1 cellular context compared by ENCODE assay signal in the genomic region with DNA sequence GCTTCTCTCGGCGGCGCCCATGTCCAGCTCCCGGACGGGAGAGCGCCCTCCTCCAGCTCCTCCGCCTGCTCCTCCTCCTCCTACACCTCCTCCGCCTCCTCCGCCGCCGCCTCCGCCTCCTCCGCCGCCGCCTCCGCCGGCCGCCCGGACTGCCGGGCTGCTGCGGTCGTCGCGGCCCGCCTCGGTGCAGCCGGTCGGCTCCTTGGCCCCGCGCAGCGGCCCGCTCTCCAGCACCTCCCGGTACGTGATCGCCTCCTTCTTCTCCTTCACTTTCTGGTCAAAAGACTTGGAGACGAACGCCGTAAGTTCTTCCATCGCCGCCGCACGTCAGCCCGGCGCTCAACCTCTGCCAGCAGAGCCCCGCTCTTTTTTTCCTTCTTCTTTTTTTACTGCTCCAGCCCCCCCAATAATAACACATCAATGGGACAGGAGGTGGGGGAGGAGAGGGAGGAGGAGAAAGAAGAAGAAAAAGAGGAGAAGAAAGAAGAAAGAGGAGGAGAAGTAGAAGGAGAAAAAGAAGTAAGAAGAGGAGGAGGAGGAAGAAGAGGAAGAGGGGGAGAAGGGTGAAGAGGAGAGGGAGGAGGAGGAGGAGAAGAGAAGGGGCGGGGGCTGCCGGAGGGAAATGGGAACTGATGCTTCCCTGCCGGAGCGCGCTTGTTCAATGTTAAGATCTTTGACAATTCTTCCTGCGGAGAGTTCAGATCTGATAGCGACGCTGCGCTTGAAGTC.
TF ChIP-seq lines count a peak whose summit lies in the region.

A gene (minus strand): TSS at position 711 of the 729 bp plus-strand sequence. CDS start 396 bp downstream, at position 315.

TF ChIP-seq in K562, 482 proteins besides CTCF, POLR2A, EP300 and RAD21 (continued from another document and continues in another):
- no peak for TF ChIP-seq RBM39 (optimal IDR thresholded peaks at IDR 0.05; ENCODE audit: low read depth, low read length)
- TF ChIP-seq TAL1 (IDR thresholded peaks at IDR 0.05), result 0 out of 2 replicates have a peak, but pooled peaks have one; percentile 4
- TF ChIP-seq PYGO2 (tag; IDR thresholded peaks at IDR 0.05), result no peak
- no peak for TF ChIP-seq ZNF584 (CRISPR knock-in tag; IDR thresholded peaks at IDR 0.05; ENCODE audit: low read depth)
- TF ChIP-seq, protein P1, sequence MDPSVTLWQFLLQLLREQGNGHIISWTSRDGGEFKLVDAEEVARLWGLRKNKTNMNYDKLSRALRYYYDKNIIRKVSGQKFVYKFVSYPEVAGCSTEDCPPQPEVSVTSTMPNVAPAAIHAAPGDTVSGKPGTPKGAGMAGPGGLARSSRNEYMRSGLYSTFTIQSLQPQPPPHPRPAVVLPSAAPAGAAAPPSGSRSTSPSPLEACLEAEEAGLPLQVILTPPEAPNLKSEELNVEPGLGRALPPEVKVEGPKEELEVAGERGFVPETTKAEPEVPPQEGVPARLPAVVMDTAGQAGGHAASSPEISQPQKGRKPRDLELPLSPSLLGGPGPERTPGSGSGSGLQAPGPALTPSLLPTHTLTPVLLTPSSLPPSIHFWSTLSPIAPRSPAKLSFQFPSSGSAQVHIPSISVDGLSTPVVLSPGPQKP (CRISPR knock-in tag; IDR thresholded peaks at IDR 0.05), result no peak
- TF ChIP-seq ZNF212 (CRISPR knock-in tag; IDR thresholded peaks at IDR 0.05), result no peak
- TF ChIP-seq MCM5 (IDR thresholded peaks at IDR 0.05; ENCODE audit: low read depth), result no peak
- no peak for TF ChIP-seq KLF10 (CRISPR knock-in tag; IDR thresholded peaks at IDR 0.05)
- TF ChIP-seq ZNF165 (CRISPR knock-in tag; IDR thresholded peaks at IDR 0.05; ENCODE audit: borderline replicate concordance), result no peak
- TF ChIP-seq, protein P2, sequence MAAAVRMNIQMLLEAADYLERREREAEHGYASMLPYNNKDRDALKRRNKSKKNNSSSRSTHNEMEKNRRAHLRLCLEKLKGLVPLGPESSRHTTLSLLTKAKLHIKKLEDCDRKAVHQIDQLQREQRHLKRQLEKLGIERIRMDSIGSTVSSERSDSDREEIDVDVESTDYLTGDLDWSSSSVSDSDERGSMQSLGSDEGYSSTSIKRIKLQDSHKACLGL (CRISPR knock-in tag; IDR thresholded peaks at IDR 0.05; ENCODE audit: borderline replicate concordance, poor library complexity, severe bottlenecking), result no peak
- TF ChIP-seq ILF3 (IDR thresholded peaks at IDR 0.05; ENCODE audit: borderline replicate concordance), result no peak
- TF ChIP-seq, protein P3, sequence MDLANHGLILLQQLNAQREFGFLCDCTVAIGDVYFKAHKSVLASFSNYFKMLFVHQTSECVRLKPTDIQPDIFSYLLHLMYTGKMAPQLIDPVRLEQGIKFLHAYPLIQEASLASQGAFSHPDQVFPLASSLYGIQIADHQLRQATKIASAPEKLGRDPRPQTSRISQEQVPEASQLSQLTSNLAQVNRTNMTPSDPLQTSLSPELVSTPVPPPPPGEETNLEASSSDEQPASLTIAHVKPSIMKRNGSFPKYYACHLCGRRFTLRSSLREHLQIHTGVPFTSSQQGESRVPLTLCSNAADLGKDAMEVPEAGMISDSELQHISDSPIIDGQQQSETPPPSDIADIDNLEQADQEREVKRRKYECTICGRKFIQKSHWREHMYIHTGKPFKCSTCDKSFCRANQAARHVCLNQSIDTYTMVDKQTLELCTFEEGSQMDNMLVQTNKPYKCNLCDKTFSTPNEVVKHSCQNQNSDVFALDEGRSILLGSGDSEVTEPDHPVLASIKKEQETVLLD (IDR thresholded peaks at IDR 0.05), result peak; percentile 56; the same call in 1 of the 2 replicates
- peak; percentile 70; the same call in 1 of the 2 replicates for TF ChIP-seq BCOR (IDR thresholded peaks at IDR 0.05)
- TF ChIP-seq MTA1 (IDR thresholded peaks at IDR 0.05; ENCODE audit: borderline replicate concordance), result no peak; the same call in none of the 2 replicates
- TF ChIP-seq PHB2 (IDR thresholded peaks at IDR 0.05; ENCODE audit: low read depth), result 0 out of 2 replicates have a peak, but pooled peaks have one; percentile 13
- TF ChIP-seq, protein P4, sequence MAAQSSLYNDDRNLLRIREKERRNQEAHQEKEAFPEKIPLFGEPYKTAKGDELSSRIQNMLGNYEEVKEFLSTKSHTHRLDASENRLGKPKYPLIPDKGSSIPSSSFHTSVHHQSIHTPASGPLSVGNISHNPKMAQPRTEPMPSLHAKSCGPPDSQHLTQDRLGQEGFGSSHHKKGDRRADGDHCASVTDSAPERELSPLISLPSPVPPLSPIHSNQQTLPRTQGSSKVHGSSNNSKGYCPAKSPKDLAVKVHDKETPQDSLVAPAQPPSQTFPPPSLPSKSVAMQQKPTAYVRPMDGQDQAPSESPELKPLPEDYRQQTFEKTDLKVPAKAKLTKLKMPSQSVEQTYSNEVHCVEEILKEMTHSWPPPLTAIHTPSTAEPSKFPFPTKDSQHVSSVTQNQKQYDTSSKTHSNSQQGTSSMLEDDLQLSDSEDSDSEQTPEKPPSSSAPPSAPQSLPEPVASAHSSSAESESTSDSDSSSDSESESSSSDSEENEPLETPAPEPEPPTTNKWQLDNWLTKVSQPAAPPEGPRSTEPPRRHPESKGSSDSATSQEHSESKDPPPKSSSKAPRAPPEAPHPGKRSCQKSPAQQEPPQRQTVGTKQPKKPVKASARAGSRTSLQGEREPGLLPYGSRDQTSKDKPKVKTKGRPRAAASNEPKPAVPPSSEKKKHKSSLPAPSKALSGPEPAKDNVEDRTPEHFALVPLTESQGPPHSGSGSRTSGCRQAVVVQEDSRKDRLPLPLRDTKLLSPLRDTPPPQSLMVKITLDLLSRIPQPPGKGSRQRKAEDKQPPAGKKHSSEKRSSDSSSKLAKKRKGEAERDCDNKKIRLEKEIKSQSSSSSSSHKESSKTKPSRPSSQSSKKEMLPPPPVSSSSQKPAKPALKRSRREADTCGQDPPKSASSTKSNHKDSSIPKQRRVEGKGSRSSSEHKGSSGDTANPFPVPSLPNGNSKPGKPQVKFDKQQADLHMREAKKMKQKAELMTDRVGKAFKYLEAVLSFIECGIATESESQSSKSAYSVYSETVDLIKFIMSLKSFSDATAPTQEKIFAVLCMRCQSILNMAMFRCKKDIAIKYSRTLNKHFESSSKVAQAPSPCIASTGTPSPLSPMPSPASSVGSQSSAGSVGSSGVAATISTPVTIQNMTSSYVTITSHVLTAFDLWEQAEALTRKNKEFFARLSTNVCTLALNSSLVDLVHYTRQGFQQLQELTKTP (IDR thresholded peaks at IDR 0.05; ENCODE audit: low read depth in 1 of 2, partially characterized antibody in 2 of 2), result peak in 1 of 2 experiments; percentile 22
- TF ChIP-seq SAP30 (IDR thresholded peaks at IDR 0.05; ENCODE audit: borderline replicate concordance, insufficient read depth, low read depth, low read length, poor library complexity, severe bottlenecking), result no peak
- TF ChIP-seq OTX1 (CRISPR knock-in tag; IDR thresholded peaks at IDR 0.05), result peak; percentile 87
- TF ChIP-seq ZBTB17 (CRISPR knock-in tag; IDR thresholded peaks at IDR 0.05), result peak; percentile 51; the same call in 1 of the 2 replicates
- TF ChIP-seq, protein P5, sequence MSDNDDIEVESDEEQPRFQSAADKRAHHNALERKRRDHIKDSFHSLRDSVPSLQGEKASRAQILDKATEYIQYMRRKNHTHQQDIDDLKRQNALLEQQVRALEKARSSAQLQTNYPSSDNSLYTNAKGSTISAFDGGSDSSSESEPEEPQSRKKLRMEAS (CRISPR knock-in tag; IDR thresholded peaks at IDR 0.05), result no peak
- TF ChIP-seq, protein P6, sequence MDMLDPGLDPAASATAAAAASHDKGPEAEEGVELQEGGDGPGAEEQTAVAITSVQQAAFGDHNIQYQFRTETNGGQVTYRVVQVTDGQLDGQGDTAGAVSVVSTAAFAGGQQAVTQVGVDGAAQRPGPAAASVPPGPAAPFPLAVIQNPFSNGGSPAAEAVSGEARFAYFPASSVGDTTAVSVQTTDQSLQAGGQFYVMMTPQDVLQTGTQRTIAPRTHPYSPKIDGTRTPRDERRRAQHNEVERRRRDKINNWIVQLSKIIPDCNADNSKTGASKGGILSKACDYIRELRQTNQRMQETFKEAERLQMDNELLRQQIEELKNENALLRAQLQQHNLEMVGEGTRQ (CRISPR knock-in tag; IDR thresholded peaks at IDR 0.05), result no peak
- TF ChIP-seq, protein P7, sequence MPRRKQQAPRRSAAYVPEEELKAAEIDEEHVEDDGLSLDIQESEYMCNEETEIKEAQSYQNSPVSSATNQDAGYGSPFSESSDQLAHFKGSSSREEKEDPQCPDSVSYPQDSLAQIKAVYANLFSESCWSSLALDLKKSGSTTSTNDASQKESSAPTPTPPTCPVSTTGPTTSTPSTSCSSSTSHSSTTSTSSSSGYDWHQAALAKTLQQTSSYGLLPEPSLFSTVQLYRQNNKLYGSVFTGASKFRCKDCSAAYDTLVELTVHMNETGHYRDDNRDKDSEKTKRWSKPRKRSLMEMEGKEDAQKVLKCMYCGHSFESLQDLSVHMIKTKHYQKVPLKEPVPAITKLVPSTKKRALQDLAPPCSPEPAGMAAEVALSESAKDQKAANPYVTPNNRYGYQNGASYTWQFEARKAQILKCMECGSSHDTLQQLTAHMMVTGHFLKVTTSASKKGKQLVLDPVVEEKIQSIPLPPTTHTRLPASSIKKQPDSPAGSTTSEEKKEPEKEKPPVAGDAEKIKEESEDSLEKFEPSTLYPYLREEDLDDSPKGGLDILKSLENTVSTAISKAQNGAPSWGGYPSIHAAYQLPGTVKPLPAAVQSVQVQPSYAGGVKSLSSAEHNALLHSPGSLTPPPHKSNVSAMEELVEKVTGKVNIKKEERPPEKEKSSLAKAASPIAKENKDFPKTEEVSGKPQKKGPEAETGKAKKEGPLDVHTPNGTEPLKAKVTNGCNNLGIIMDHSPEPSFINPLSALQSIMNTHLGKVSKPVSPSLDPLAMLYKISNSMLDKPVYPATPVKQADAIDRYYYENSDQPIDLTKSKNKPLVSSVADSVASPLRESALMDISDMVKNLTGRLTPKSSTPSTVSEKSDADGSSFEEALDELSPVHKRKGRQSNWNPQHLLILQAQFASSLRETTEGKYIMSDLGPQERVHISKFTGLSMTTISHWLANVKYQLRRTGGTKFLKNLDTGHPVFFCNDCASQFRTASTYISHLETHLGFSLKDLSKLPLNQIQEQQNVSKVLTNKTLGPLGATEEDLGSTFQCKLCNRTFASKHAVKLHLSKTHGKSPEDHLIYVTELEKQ (CRISPR knock-in tag; IDR thresholded peaks at IDR 0.05), result no peak
- TF ChIP-seq ZNF431 (CRISPR knock-in tag; IDR thresholded peaks at IDR 0.05), result no peak
- no peak for TF ChIP-seq ARID2 (IDR thresholded peaks at IDR 0.05)
- TF ChIP-seq MAFK (IDR thresholded peaks at IDR 0.05; ENCODE audit: low read length), result no peak
- TF ChIP-seq BCL6 (CRISPR knock-in tag; IDR thresholded peaks at IDR 0.05), result no peak
- peak; percentile 62 for TF ChIP-seq CXXC5 (CRISPR knock-in tag; IDR thresholded peaks at IDR 0.05)
- TF ChIP-seq ZC3H8 (IDR thresholded peaks at IDR 0.05), result no peak
- TF ChIP-seq, protein P8, sequence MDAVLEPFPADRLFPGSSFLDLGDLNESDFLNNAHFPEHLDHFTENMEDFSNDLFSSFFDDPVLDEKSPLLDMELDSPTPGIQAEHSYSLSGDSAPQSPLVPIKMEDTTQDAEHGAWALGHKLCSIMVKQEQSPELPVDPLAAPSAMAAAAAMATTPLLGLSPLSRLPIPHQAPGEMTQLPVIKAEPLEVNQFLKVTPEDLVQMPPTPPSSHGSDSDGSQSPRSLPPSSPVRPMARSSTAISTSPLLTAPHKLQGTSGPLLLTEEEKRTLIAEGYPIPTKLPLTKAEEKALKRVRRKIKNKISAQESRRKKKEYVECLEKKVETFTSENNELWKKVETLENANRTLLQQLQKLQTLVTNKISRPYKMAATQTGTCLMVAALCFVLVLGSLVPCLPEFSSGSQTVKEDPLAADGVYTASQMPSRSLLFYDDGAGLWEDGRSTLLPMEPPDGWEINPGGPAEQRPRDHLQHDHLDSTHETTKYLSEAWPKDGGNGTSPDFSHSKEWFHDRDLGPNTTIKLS (IDR thresholded peaks at IDR 0.05; ENCODE audit: borderline replicate concordance, low read depth), result 0 out of 2 replicates have a peak, but pooled peaks have one; percentile 17
- TF ChIP-seq, protein P9, sequence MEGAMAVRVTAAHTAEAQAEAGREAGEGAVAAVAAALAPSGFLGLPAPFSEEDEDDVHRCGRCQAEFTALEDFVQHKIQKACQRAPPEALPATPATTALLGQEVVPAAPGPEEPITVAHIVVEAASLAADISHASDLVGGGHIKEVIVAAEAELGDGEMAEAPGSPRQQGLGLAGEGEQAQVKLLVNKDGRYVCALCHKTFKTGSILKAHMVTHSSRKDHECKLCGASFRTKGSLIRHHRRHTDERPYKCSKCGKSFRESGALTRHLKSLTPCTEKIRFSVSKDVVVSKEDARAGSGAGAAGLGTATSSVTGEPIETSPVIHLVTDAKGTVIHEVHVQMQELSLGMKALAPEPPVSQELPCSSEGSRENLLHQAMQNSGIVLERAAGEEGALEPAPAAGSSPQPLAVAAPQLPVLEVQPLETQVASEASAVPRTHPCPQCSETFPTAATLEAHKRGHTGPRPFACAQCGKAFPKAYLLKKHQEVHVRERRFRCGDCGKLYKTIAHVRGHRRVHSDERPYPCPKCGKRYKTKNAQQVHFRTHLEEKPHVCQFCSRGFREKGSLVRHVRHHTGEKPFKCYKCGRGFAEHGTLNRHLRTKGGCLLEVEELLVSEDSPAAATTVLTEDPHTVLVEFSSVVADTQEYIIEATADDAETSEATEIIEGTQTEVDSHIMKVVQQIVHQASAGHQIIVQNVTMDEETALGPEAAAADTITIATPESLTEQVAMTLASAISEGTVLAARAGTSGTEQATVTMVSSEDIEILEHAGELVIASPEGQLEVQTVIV (CRISPR knock-in tag; IDR thresholded peaks at IDR 0.05; ENCODE audit: borderline replicate concordance), result no peak
